In the genomic region with DNA sequence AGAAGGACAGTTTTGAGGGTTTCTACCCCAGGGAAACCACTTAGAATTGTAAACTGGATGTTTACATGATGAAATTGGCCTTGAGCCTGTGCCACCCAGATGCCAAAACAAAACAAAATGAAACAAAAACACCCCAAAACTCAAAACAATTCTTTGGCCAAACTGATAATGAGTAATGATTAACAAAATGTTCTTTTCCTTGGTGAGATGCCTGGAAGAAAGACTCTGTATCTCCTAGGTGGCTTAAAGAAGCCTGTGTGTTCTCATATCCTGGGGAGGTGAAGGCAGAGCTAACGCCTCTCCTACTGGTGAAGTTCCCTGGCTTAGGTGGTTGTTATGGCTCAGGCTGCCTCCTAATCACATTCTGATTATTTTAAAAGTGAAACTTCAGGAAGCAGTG, we compare ENCODE assay signal across 16 cellular contexts.
A peak's percentile ranks its signal among the peaks of the same experiment; 100 is the strongest.
DNase-seq lines count a peak whose midpoint lies in the region; ATAC-seq and TF ChIP-seq lines count a peak whose summit lies in the region.
"Had no signal": no experiment of that assay in that cellular context is flagged by ENCODE, and none has a peak within 500 bp of the region (broad histone marks: within the 10 kb centered on the region; RNA-seq: fewer than 3 reads in every experiment).

No MANE protein-coding gene starts in this region.

- H3K9me2 ChIP-seq in Loucy (replicated peaks; ENCODE audit: low read depth, low read length): no peaks in the 10 kb centered on the region

- peaks cover 19% of the 10 kb centered on the region; the same call in 1 of the 2 replicates for H3F3A ChIP-seq in Loucy (ENCODE audit: low read depth)

- H3K9me3 ChIP-seq in Loucy (ENCODE audit: insufficient read depth, low read depth, low read length): no peaks in the 10 kb centered on the region

- H3K27me3 Mint-ChIP-seq in endothelial cell (ENCODE audit: unreplicated experiment): no peaks in the 10 kb centered on the region

- H3K9ac ChIP-seq in Loucy (ENCODE audit: low read depth, low read length, poor library complexity, severe bottlenecking): no peak overlapping the region
- H3K9ac ChIP-seq: BLaER1 treated with 17β-estradiol and CSF1 and Interleukin-3, amounts not matched to agents 10 nM and 100 nM; KMS-11 had no signal

- no peak overlapping the region for H3K4me2 ChIP-seq in Loucy (ENCODE audit: low read depth, low read length, poor library complexity, severe bottlenecking)
- H3K4me2 ChIP-seq: BLaER1 treated with 17β-estradiol and CSF1 and Interleukin-3, amounts not matched to agents 10 nM and 100 nM; KMS-11 had no signal

- TF ChIP-seq CTCF in C4-2B (conservative IDR thresholded peaks at IDR 0.05): no peak
- no peak for TF ChIP-seq CTCF in Loucy (conservative IDR thresholded peaks at IDR 0.05; ENCODE audit: low read length)
- no peak for TF ChIP-seq CTCF in endothelial cell (IDR thresholded peaks at IDR 0.05; ENCODE audit: unreplicated experiment)
- TF ChIP-seq CTCF in GM10266 (IDR thresholded peaks at IDR 0.05; ENCODE audit: control insufficient read depth, insufficient read depth, low read depth, missing control alignments): no peak

- no peaks in the 10 kb centered on the region for H3K27me3 ChIP-seq in Loucy (ENCODE audit: insufficient read depth, low read length, poor library complexity, severe bottlenecking)
- H3K27me3 ChIP-seq: BLaER1 treated with 17β-estradiol and CSF1 and Interleukin-3, amounts not matched to agents 10 nM and 100 nM had no signal

- H3K4me1 Mint-ChIP-seq in endothelial cell (ENCODE audit: unreplicated experiment): no peaks in the 10 kb centered on the region

- H3K27ac ChIP-seq in C4-2B: peak overlapping the region; percentile 44; the same call in 1 of the 2 replicates
- H3K27ac ChIP-seq: BLaER1 treated with 17β-estradiol and CSF1 and Interleukin-3, amounts not matched to agents 10 nM and 100 nM; KMS-11 had no signal

- no peaks in the 10 kb centered on the region for H3K79me2 ChIP-seq in Loucy (ENCODE audit: insufficient read depth, low read length)

- H3K27ac Mint-ChIP-seq in endothelial cell (ENCODE audit: unreplicated experiment): no peak overlapping the region

- ATAC-seq in sciatic nerve: peak; percentile 49
- ATAC-seq: HepG2 had no signal

- H3K36me3 Mint-ChIP-seq in endothelial cell (ENCODE audit: low read depth, unreplicated experiment): no peaks in the 10 kb centered on the region

- intact Hi-C loops in sciatic nerve (cut with DNase I): no loop called here

- H3K4me3 Mint-ChIP-seq in endothelial cell (ENCODE audit: unreplicated experiment): no peak overlapping the region

- no peaks in the 10 kb centered on the region for H3K36me3 ChIP-seq in Loucy (ENCODE audit: insufficient read depth, low read length)
- H3K36me3 ChIP-seq: BLaER1 treated with 17β-estradiol and CSF1 and Interleukin-3, amounts not matched to agents 10 nM and 100 nM had no signal

- peak overlapping the region; percentile 53; the same call in 1 of the 2 replicates for H2AFZ ChIP-seq in Loucy (ENCODE audit: low read length)

- H3K4me3 ChIP-seq in Loucy (ENCODE audit: low read length, poor library complexity, severe bottlenecking): no peak overlapping the region
- H3K4me3 ChIP-seq: BLaER1 treated with 17β-estradiol and CSF1 and Interleukin-3, amounts not matched to agents 10 nM and 100 nM had no signal

- no peaks in the 10 kb centered on the region for H4K20me1 ChIP-seq in Loucy (ENCODE audit: insufficient read depth, low read length, poor library complexity, severe bottlenecking)
- H4K20me1 ChIP-seq: BLaER1 treated with 17β-estradiol and CSF1 and Interleukin-3, amounts not matched to agents 10 nM and 100 nM had no signal

- DNase-seq in fibroblast of peridontal ligament (ENCODE audit: extremely low read depth) (peak; percentile 35), sciatic nerve (ENCODE audit: low spot score) (no peak), endothelial cell (ENCODE audit: low spot score) (no peak), mesenteric fat pad (ENCODE audit: low spot score) (no peak), GM10266 (ENCODE audit: extremely low spot score) (no peak)
- no peak for DNase-seq in stimulated activated CD4-positive, alpha-beta T cell treated with anti-CD3 and anti-CD28 coated beads, Interleukin-1b, Interleukin-23, amount 100 ng/mL, for 48 hours
- DNase-seq: DMS 273 treated with DMSO at 0.1 percent for 48 hours, GOT3, NCI-H1105 treated with DMSO at 0.1 percent for 48 hours, NCI-H1694 treated with DMSO at 0.1 percent for 48 hours, RPMI8226 had no signal

- no peaks in the 10 kb centered on the region for H3K9me3 Mint-ChIP-seq in endothelial cell (ENCODE audit: unreplicated experiment)

- peaks cover 52% of the 10 kb centered on the region for H3K4me1 ChIP-seq in Loucy (ENCODE audit: insufficient read depth, low read length, poor library complexity, severe bottlenecking)
